In the genomic region with DNA sequence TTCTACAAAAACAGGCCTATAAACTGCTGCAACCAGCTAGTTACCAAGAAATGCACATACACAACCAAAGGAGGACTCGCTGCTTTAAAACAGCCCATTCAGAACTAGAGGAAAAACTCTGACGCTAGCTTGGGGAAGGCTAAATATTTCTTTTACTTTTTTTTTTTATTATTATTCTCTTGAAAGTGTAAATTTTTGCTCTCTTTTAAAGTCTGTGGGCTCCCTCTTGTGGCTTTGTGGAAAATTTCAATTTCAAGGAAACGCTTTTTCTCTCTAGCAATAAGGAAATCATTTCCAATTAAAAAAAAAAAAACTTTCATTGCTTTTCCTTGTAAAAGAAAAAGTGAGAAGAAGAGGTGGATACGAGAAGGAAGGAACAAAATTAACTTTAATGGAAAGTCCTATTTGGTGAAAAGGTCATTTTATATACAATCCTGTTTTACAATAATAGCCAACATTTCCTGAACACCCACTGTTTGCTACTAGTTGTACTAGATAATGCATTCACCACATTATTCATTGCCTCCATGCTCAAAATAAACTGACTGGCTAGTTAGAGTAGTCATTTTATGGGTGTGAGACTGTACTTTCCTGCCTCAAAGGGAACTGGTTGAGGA, we compare ENCODE assay signal across 8 cellular contexts. TPM values are rescaled to one million over a fixed set of nuclear protein-coding genes. Genes with fewer than 3 reads are reported as not detected.
A peak's percentile ranks its signal among the peaks of the same experiment; 100 is the strongest.
DNase-seq lines count a peak whose midpoint lies in the region; ATAC-seq and TF ChIP-seq lines count a peak whose summit lies in the region.

No MANE protein-coding gene starts in this region.

- H2AFZ ChIP-seq in DND-41 (ENCODE audit: low read depth, low read length) = no peak overlapping the region
- no peak overlapping the region for H2AFZ ChIP-seq in KMS-11 (ENCODE audit: low read depth)

- in situ Hi-C loops in astrocyte of the spinal cord (cut with HindIII; ENCODE audit: low sequenced_read_pairs) = no loop called here

- TF ChIP-seq RAD21 in liver (IDR thresholded peaks at IDR 0.05) = peak; percentile 75 to 77

- 19% methylated on average over 4 of the region's 4 CpGs for WGBS in liver

- H3K9me3 ChIP-seq in DND-41 (ENCODE audit: insufficient read depth, low read length, severe bottlenecking) (no peaks in the 10 kb centered on the region), liver (ENCODE audit: control insufficient read depth in 4 of 4, low read length in 3 of 4) (no peaks in the 10 kb centered on the region)
- H3K9me3 ChIP-seq in effector memory CD4-positive, alpha-beta T cell (ENCODE audit: control insufficient read depth, low read length) = no peaks in the 10 kb centered on the region

- TF ChIP-seq CTCF in DND-41 (IDR thresholded peaks at IDR 0.05; ENCODE audit: borderline replicate concordance, extremely low read depth, low read length, poor library complexity, severe bottlenecking) = peak; percentile 50
- peak; percentile 66; the same call in 1 of the 2 replicates for TF ChIP-seq CTCF in KMS-11 (conservative IDR thresholded peaks at IDR 0.05; ENCODE audit: low read depth, low read length)
- TF ChIP-seq CTCF in astrocyte of the spinal cord (IDR thresholded peaks at IDR 0.05; ENCODE audit: low read depth, low read length) = peak; percentile 47
- peak; percentile 47 for TF ChIP-seq CTCF in liver (IDR thresholded peaks at IDR 0.05; ENCODE audit: low read depth, low read length, missing input control)

- H4K20me1 ChIP-seq in DND-41 (ENCODE audit: insufficient read depth, low read length) (no peaks in the 10 kb centered on the region), KMS-11 (ENCODE audit: insufficient read depth) (no peaks in the 10 kb centered on the region)

- ATAC-seq in DND-41 (ENCODE audit: insufficient read depth, low read depth) = no peak
- ATAC-seq in HG03280 (IDR thresholded peaks at IDR 0.05; ENCODE audit: unreplicated experiment) = no peak
- no peak for ATAC-seq in HG02840 (IDR thresholded peaks at IDR 0.05; ENCODE audit: low FRiP score, unreplicated experiment)
- no peak for ATAC-seq in GM19467 (IDR thresholded peaks at IDR 0.05; ENCODE audit: unreplicated experiment)

- H3K4me1 ChIP-seq in DND-41 (ENCODE audit: insufficient read depth, low read length) = no peaks in the 10 kb centered on the region
- no peaks in the 10 kb centered on the region for H3K4me1 ChIP-seq in KMS-11 (ENCODE audit: low read depth, poor library complexity, severe bottlenecking)
- no peaks in the 10 kb centered on the region for H3K4me1 ChIP-seq in liver (ENCODE audit: control insufficient read depth in 4 of 4, insufficient read depth in 4 of 4, low read length in 3 of 4)
- H3K4me1 ChIP-seq in effector memory CD4-positive, alpha-beta T cell (ENCODE audit: control insufficient read depth, insufficient read depth, low read length, poor library complexity, severe bottlenecking) = no peaks in the 10 kb centered on the region

- H3K36me3 ChIP-seq in DND-41 (ENCODE audit: insufficient read depth, low read length) = no peaks in the 10 kb centered on the region
- H3K36me3 ChIP-seq in KMS-11 (ENCODE audit: insufficient read depth) = no peaks in the 10 kb centered on the region
- no peaks in the 10 kb centered on the region for H3K36me3 ChIP-seq in liver (ENCODE audit: control insufficient read depth in 4 of 4, insufficient read depth in 3 of 4, low read depth in 1 of 4, low read length in 3 of 4)
- no peaks in the 10 kb centered on the region for H3K36me3 ChIP-seq in effector memory CD4-positive, alpha-beta T cell (ENCODE audit: control insufficient read depth, insufficient read depth, low read length)

- H3K4me2 ChIP-seq in DND-41 (ENCODE audit: insufficient read depth, low read length) (no peak overlapping the region), KMS-11 (no peak overlapping the region)

- DNase-seq in DND-41 (no peak), astrocyte of the spinal cord (ENCODE audit: low read depth, low spot score) (peak; percentile 62)
- no peak for DNase-seq in effector memory CD4-positive, alpha-beta T cell

- H3K79me2 ChIP-seq in DND-41 (ENCODE audit: insufficient read depth, low read length) = no peaks in the 10 kb centered on the region
- no peaks in the 10 kb centered on the region for H3K79me2 ChIP-seq in KMS-11 (ENCODE audit: insufficient read depth, low read depth)

- H3K9ac ChIP-seq in DND-41 (ENCODE audit: low read depth, low read length) (no peak overlapping the region), KMS-11 (no peak overlapping the region), liver (ENCODE audit: low read depth in 1 of 2, low read length in 2 of 2) (no peak overlapping the region)

- no peak overlapping the region for H3K4me3 ChIP-seq in DND-41 (ENCODE audit: low read depth in 1 of 2, low read length in 2 of 2)
- H3K4me3 ChIP-seq in KMS-11 (IDR thresholded peaks at IDR 0.05; ENCODE audit: insufficient read depth, low read depth, low read length) = no peak overlapping the region
- no peak overlapping the region for H3K4me3 ChIP-seq in astrocyte of the spinal cord (ENCODE audit: low read depth, low read length)
- H3K4me3 ChIP-seq in liver (ENCODE audit: low read depth in 1 of 3, low read length in 3 of 3) = no peak overlapping the region
- no peak overlapping the region for H3K4me3 ChIP-seq in effector memory CD4-positive, alpha-beta T cell (ENCODE audit: insufficient read depth, low read depth, low read length, poor library complexity, severe bottlenecking)

- peaks cover 2% of the 10 kb centered on the region for H3K27me3 ChIP-seq in DND-41 (ENCODE audit: insufficient read depth, low read length, poor library complexity)
- no peaks in the 10 kb centered on the region for H3K27me3 ChIP-seq in KMS-11 (ENCODE audit: insufficient read depth, low read depth)
- no peaks in the 10 kb centered on the region for H3K27me3 ChIP-seq in liver (ENCODE audit: control insufficient read depth in 4 of 4, insufficient read depth in 4 of 4, low read length in 3 of 4)
- H3K27me3 ChIP-seq in effector memory CD4-positive, alpha-beta T cell (replicated peaks; ENCODE audit: control insufficient read depth, insufficient read depth, low read length, poor library complexity, severe bottlenecking) = peaks cover 2% of the 10 kb centered on the region

- H3K27ac ChIP-seq in DND-41 (ENCODE audit: low read length) (no peak overlapping the region), KMS-11 (no peak overlapping the region), liver (ENCODE audit: low read depth in 1 of 2, low read length in 2 of 2) (no peak overlapping the region)
- no peak overlapping the region for H3K27ac ChIP-seq in effector memory CD4-positive, alpha-beta T cell (ENCODE audit: insufficient read depth, low read length, poor library complexity, severe bottlenecking)

TF ChIP-seq in liver, 16 proteins besides CTCF, POLR2A, EP300 and RAD21:
- TF ChIP-seq HNF4G (IDR thresholded peaks at IDR 0.05) (no peak), EGR1 (IDR thresholded peaks at IDR 0.05; ENCODE audit: low read depth in 2 of 2) (no peak), RXRA (IDR thresholded peaks at IDR 0.05) (no peak)
- TF ChIP-seq, protein P1, sequence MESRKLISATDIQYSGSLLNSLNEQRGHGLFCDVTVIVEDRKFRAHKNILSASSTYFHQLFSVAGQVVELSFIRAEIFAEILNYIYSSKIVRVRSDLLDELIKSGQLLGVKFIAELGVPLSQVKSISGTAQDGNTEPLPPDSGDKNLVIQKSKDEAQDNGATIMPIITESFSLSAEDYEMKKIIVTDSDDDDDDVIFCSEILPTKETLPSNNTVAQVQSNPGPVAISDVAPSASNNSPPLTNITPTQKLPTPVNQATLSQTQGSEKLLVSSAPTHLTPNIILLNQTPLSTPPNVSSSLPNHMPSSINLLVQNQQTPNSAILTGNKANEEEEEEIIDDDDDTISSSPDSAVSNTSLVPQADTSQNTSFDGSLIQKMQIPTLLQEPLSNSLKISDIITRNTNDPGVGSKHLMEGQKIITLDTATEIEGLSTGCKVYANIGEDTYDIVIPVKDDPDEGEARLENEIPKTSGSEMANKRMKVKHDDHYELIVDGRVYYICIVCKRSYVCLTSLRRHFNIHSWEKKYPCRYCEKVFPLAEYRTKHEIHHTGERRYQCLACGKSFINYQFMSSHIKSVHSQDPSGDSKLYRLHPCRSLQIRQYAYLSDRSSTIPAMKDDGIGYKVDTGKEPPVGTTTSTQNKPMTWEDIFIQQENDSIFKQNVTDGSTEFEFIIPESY (IDR thresholded peaks at IDR 0.05) = no peak

RNA-seq across cellular contexts. Expression of a gene that starts 51.2 kb away (rescaled TPM):
- total RNA-seq in liver = not detected
- polyA plus RNA-seq in liver = not detected
